ENCODE assay signal across 8 cellular contexts in the genomic region with DNA sequence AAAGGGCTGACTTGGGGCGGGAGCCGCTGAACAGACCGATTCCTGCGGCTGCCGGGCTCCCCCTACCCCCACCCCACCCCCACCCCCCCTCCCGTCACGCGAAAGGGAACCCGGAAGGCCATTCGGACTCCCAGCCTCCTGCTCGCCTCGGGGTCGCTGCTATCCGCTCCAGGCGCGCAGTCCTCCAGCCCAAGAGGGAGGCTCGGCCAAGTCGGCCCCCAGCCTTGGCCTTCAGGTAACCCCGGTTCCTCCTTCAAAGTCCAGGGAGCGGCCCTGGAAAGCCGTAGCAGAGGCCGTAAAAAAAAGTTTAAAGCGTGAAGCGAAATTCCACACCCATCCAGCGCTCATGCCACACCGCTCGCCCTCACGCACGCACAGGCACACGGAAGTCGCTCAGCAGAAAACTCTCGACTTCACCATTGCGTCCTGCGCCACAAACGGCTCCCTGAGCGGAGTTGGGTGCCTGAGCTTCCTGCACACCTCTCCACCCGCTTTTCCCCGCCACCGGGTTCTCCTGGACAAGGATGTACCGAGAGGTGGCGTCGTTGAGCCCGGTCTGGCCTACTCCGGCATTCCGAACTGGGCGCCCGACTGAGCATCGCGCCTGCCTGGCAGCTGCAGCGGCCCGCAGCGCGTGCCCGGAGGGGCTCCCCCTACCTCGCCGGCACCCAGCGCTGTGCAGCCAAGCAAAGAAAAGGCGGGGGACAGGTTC. TPM values are rescaled to one million over a fixed set of nuclear protein-coding genes. Genes with fewer than 3 reads are reported as not detected.
DNase-seq lines count a peak whose midpoint lies in the region; ATAC-seq and TF ChIP-seq lines count a peak whose summit lies in the region.

No MANE protein-coding gene starts in this region.

- DNase-seq in T1000 (lab: John Stamatoyannopoulos, UW), result peak; percentile 39
- DNase-seq in left ventricle myocardium superior, result peak; percentile 57
- DNase-seq in sigmoid colon, result no peak
- DNase-seq in LoVo (ENCODE audit: low spot score), result no peak
- DNase-seq in immature natural killer cell, result no peak
- no peak for DNase-seq in naive thymus-derived CD8-positive, alpha-beta T cell
- no peak for DNase-seq in effector memory CD8-positive, alpha-beta T cell

- H3K27ac ChIP-seq in sigmoid colon, result no peak overlapping the region

- POLR2A ChIA-PET in naive thymus-derived CD8-positive, alpha-beta T cell (lab: Charles Lee), result no interaction called here

- WGBS in sigmoid colon, 2 donors, result 2 to 7% methylated on average over 58 of the region's 58 CpGs

- H3K36me3 Mint-ChIP-seq in immature natural killer cell, result no peaks in the 10 kb centered on the region
- peaks cover 0 to 4% (median 0%) of the 10 kb centered on the region in 3 donors for H3K36me3 Mint-ChIP-seq in naive thymus-derived CD8-positive, alpha-beta T cell
- H3K36me3 Mint-ChIP-seq in effector memory CD8-positive, alpha-beta T cell (ENCODE audit: insufficient read depth), result no peaks in the 10 kb centered on the region

- intact Hi-C loops in left ventricle myocardium superior (cut with micrococcal nuclease) (no loop called here), sigmoid colon (cut with DNase I) (no loop called here)

- no peaks in the 10 kb centered on the region for H3K9me3 ChIP-seq in sigmoid colon

- no peak for TF ChIP-seq POLR2A in sigmoid colon (IDR thresholded peaks at IDR 0.05)

- H3K27ac Mint-ChIP-seq in immature natural killer cell, result no peak overlapping the region
- H3K27ac Mint-ChIP-seq in naive thymus-derived CD8-positive, alpha-beta T cell, result no peak overlapping the region
- H3K27ac Mint-ChIP-seq in effector memory CD8-positive, alpha-beta T cell, result no peak overlapping the region

- ATAC-seq in GM18868 (IDR thresholded peaks at IDR 0.05; ENCODE audit: unreplicated experiment) (peak; percentile 42), left ventricle myocardium superior (peak; percentile 63)
- no peak for ATAC-seq in naive thymus-derived CD8-positive, alpha-beta T cell
- no peak for ATAC-seq in effector memory CD8-positive, alpha-beta T cell (replicated peaks)

- H3K4me3 Mint-ChIP-seq in immature natural killer cell, result no peak overlapping the region
- H3K4me3 Mint-ChIP-seq in naive thymus-derived CD8-positive, alpha-beta T cell, result peak overlapping the region in 1 of 10 donors; percentile 19
- no peak overlapping the region for H3K4me3 Mint-ChIP-seq in effector memory CD8-positive, alpha-beta T cell

- H3K4me1 Mint-ChIP-seq in immature natural killer cell, result peaks cover 0 to 5% of the 10 kb centered on the region in 2 donors
- H3K4me1 Mint-ChIP-seq in naive thymus-derived CD8-positive, alpha-beta T cell, result peaks cover 6 to 15% (median 8%) of the 10 kb centered on the region in 4 donors
- no peaks in the 10 kb centered on the region for H3K4me1 Mint-ChIP-seq in effector memory CD8-positive, alpha-beta T cell (ENCODE audit: low read depth in 2 of 2)

- H3K4me3 ChIP-seq in sigmoid colon, result peak overlapping the region in 3 of 4 donors; percentile 23 to 41 (median 38)

- no peaks in the 10 kb centered on the region for H3K36me3 ChIP-seq in sigmoid colon

- no peak for TF ChIP-seq EP300 in sigmoid colon (IDR thresholded peaks at IDR 0.05)

- peaks cover 16 to 27% (median 16%) of the 10 kb centered on the region in 3 donors for H3K27me3 Mint-ChIP-seq in immature natural killer cell (ENCODE audit: low read depth in 3 of 3)
- H3K27me3 Mint-ChIP-seq in naive thymus-derived CD8-positive, alpha-beta T cell, result peaks cover 28 to 72% (median 61%) of the 10 kb centered on the region in 5 donors
- H3K27me3 Mint-ChIP-seq in effector memory CD8-positive, alpha-beta T cell, result peaks cover 61 to 79% of the 10 kb centered on the region in 2 donors

- peaks cover 0 to 2% (median 0%) of the 10 kb centered on the region in 6 donors for H3K9me3 Mint-ChIP-seq in immature natural killer cell
- H3K9me3 Mint-ChIP-seq in naive thymus-derived CD8-positive, alpha-beta T cell, result peaks cover 0 to 3% (median 0%) of the 10 kb centered on the region in 9 donors
- H3K9me3 Mint-ChIP-seq in effector memory CD8-positive, alpha-beta T cell, result no peaks in the 10 kb centered on the region

- TF ChIP-seq CTCF in sigmoid colon (IDR thresholded peaks at IDR 0.05), result peak in 1 of 4 experiments; percentile 11

- H3K27me3 ChIP-seq in sigmoid colon, result peaks cover 21 to 62% (median 39%) of the 10 kb centered on the region in 3 donors

- peaks cover 0 to 45% (median 31%) of the 10 kb centered on the region in 4 donors for H3K4me1 ChIP-seq in sigmoid colon

RNA-seq across cellular contexts. Expression of a gene that starts 1.4 kb away (rescaled TPM):
- total RNA-seq in left ventricle myocardium superior, result 0.10 TPM
- total RNA-seq in sigmoid colon, result 1 to 10 TPM in 1 of 4 donors, under 1 TPM in 3; 0.28 to 1.1 (median 0.44) TPM
- polyA plus RNA-seq in sigmoid colon, result under 1 TPM in 1 of 3 donors, not detected in 2; 0.15 TPM
- not detected for polyA plus RNA-seq in immature natural killer cell
- not detected for total RNA-seq in naive thymus-derived CD8-positive, alpha-beta T cell
- polyA plus RNA-seq in naive thymus-derived CD8-positive, alpha-beta T cell, result under 1 TPM in 2 of 3 donors, not detected in 1; 0.15 to 0.19 TPM

Comparison
In these comparisons a context has a peak if more than half of its experiments do, and no peak if none do; other contexts are left out.
1. ATAC-seq: peak in GM18868 (single experiment) and left ventricle myocardium superior (single experiment); none in naive thymus-derived CD8-positive, alpha-beta T cell (0 of 2) and effector memory CD8-positive, alpha-beta T cell (single experiment).
2. DNase-seq: peak in T1000 (single experiment) and left ventricle myocardium superior (single experiment); none in sigmoid colon (single experiment), LoVo (single experiment), immature natural killer cell (0 of 3), naive thymus-derived CD8-positive, alpha-beta T cell (0 of 10) and effector memory CD8-positive, alpha-beta T cell (0 of 3).